ENCODE assay signal across 8 cellular contexts in genomic region chr20:33995053-33995816, GRCh38. TPM values are rescaled to one million over a fixed set of nuclear protein-coding genes. Genes with fewer than 3 reads are reported as not detected.
DNase-seq lines count a peak whose midpoint lies in the region; ATAC-seq and TF ChIP-seq lines count a peak whose summit lies in the region.

No MANE protein-coding gene starts in this region.

- H3K27me3 ChIP-seq in CD4-positive, alpha-beta memory T cell (ENCODE audit: insufficient read depth, low read length): no peaks in the 10 kb centered on the region
- H3K27me3 ChIP-seq in brain microvascular endothelial cell (replicated peaks) (no peaks in the 10 kb centered on the region), mononuclear cell (ENCODE audit: insufficient read depth, low read length) (no peaks in the 10 kb centered on the region)

- peaks cover 0 to 28% of the 10 kb centered on the region in 2 donors for H3K36me3 Mint-ChIP-seq in CD4-positive, alpha-beta memory T cell

- TF ChIP-seq CTCF in brain microvascular endothelial cell (IDR thresholded peaks at IDR 0.05; ENCODE audit: low read depth, low read length, missing control alignments): no peak

- ATAC-seq in HG03139 (IDR thresholded peaks at IDR 0.05; ENCODE audit: unreplicated experiment): no peak

- H3K4me3 Mint-ChIP-seq in CD4-positive, alpha-beta memory T cell: peak overlapping the region; percentile 94 to 99 (median 96)

- H3K4me1 Mint-ChIP-seq in CD4-positive, alpha-beta memory T cell: peaks cover 58 to 90% (median 70%) of the 10 kb centered on the region in 4 donors

- H3K27ac Mint-ChIP-seq in CD4-positive, alpha-beta memory T cell: peak overlapping the region; percentile 50 to 100 (median 94)

- CTCF ChIA-PET in CD4-positive, alpha-beta memory T cell (lab: Charles Lee; ENCODE audit: partially characterized antibody): interaction anchor here (1.4 kb wide), 1 partner anchor 72 kb away, joined by 4 read pairs; no protein-coding TSS in a partner anchor
- CTCF ChIA-PET in HEK293T (lab: Yijun Ruan, JAX): interaction anchor here (0.6 kb wide), 1 partner anchor 1574 kb away, joined by 4 read pairs; no protein-coding TSS in a partner anchor

- intact Hi-C loops in CD4-positive, alpha-beta memory T cell (cut with micrococcal nuclease): loop anchor here (2.0 kb wide), 1 partner anchor 14 kb away; no protein-coding TSS in a partner anchor

- peaks cover 0 to 2% of the 10 kb centered on the region in 2 donors for H3K27me3 Mint-ChIP-seq in CD4-positive, alpha-beta memory T cell

- H3K4me3 ChIP-seq in CD4-positive, alpha-beta memory T cell (ENCODE audit: low read length in 2 of 2): peak overlapping the region; percentile 75 to 89
- H3K4me3 ChIP-seq in brain microvascular endothelial cell (ENCODE audit: low read depth, low read length) (peak overlapping the region; percentile 92), mononuclear cell (ENCODE audit: low read length) (peak overlapping the region; percentile 79)

- peak overlapping the region; percentile 94 for H3K27ac ChIP-seq in CD4-positive, alpha-beta memory T cell (ENCODE audit: low read depth, low read length)
- no peak overlapping the region for H3K27ac ChIP-seq in brain microvascular endothelial cell

- H3K9me3 Mint-ChIP-seq in CD4-positive, alpha-beta memory T cell: peaks cover 0 to 4% (median 0%) of the 10 kb centered on the region in 8 donors

- in situ Hi-C loops in brain microvascular endothelial cell (cut with HindIII; ENCODE audit: low pct_ligation_motif_present, low sequenced_read_pairs): no loop called here
- in situ Hi-C loops in ACHN (cut with HindIII; ENCODE audit: low pct_ligation_motif_present, low pct_unique_long_range_greater_than_20kb, low sequenced_read_pairs): no loop called here

- H3K9me3 ChIP-seq in CD4-positive, alpha-beta memory T cell (ENCODE audit: control insufficient read depth in 1 of 2, low read length in 2 of 2): no peaks in the 10 kb centered on the region
- no peaks in the 10 kb centered on the region for H3K9me3 ChIP-seq in mononuclear cell (ENCODE audit: low read depth, low read length)

- H3K4me1 ChIP-seq in CD4-positive, alpha-beta memory T cell (ENCODE audit: insufficient read depth, low read length): peaks cover 76% of the 10 kb centered on the region
- H3K4me1 ChIP-seq in mononuclear cell (ENCODE audit: insufficient read depth, low read length): peaks cover 80% of the 10 kb centered on the region

- no peak for DNase-seq in CD4-positive, alpha-beta memory T cell
- peak; percentile 31 for DNase-seq in M059J (ENCODE audit: low read depth)
- DNase-seq in brain microvascular endothelial cell: no peak
- DNase-seq in NCI-H226: no peak
- no peak for DNase-seq in ACHN
- DNase-seq in HEK293T (ENCODE audit: extremely low spot score): no peak

- POLR2A ChIA-PET in CD4-positive, alpha-beta memory T cell (lab: Charles Lee; ENCODE audit: partially characterized antibody): interaction anchor here (0.9 to 3.6 kb wide), 7 partner anchors 10 to 184 kb away, joined by 4 to 71 read pairs (median 9); partner anchors contain the start of genes CHMP4B and EIF2S2
- POLR2A ChIA-PET in HEK293T (lab: Yijun Ruan, JAX): interaction anchor here (3.6 kb wide), 1 partner anchor 14 kb away, joined by 22 read pairs; no protein-coding TSS in a partner anchor

- H3K36me3 ChIP-seq in CD4-positive, alpha-beta memory T cell (ENCODE audit: insufficient read depth, low read length): no peaks in the 10 kb centered on the region
- H3K36me3 ChIP-seq in brain microvascular endothelial cell (replicated peaks): no peaks in the 10 kb centered on the region

TF ChIP-seq in HEK293T, 16 proteins besides CTCF, POLR2A, EP300 and RAD21:
- TF ChIP-seq FOXM1 (IDR thresholded peaks at IDR 0.05; ENCODE audit: borderline replicate concordance): no peak
- no peak for TF ChIP-seq SUZ12 (IDR thresholded peaks at IDR 0.05)
- TF ChIP-seq NFRKB (IDR thresholded peaks at IDR 0.05): no peak
- TF ChIP-seq L3MBTL2 (conservative IDR thresholded peaks at IDR 0.05): no peak
- no peak for TF ChIP-seq HDGF (IDR thresholded peaks at IDR 0.05; ENCODE audit: borderline replicate concordance)
- no peak for TF ChIP-seq BHLHE40 (IDR thresholded peaks at IDR 0.05; ENCODE audit: borderline replicate concordance)
- TF ChIP-seq ARNT (IDR thresholded peaks at IDR 0.05): no peak
- no peak for TF ChIP-seq FOXA1 (IDR thresholded peaks at IDR 0.05)
- TF ChIP-seq SP1 (IDR thresholded peaks at IDR 0.05): no peak
- TF ChIP-seq LEF1 (IDR thresholded peaks at IDR 0.05; ENCODE audit: borderline replicate concordance): no peak
- no peak for TF ChIP-seq PKNOX1 (IDR thresholded peaks at IDR 0.05)
- no peak for TF ChIP-seq TARDBP (IDR thresholded peaks at IDR 0.05)
- no peak for TF ChIP-seq FOXK2 (IDR thresholded peaks at IDR 0.05)
- TF ChIP-seq ZNF384 (IDR thresholded peaks at IDR 0.05): no peak
- TF ChIP-seq ELF4 (IDR thresholded peaks at IDR 0.05): no peak
- TF ChIP-seq CTBP1 (IDR thresholded peaks at IDR 0.05; ENCODE audit: borderline replicate concordance): no peak

RNA-seq across cellular contexts. Expression of gene RALY, which starts 1.5 kb away (rescaled TPM):
- 100 to 1,000 TPM; 112 to 116 TPM for total RNA-seq in CD4-positive, alpha-beta memory T cell
- polyA plus RNA-seq in CD4-positive, alpha-beta memory T cell: 100 to 1,000 TPM; 191 to 218 TPM
- total RNA-seq in M059J (2014; rRNA removed; shearing (Covaris generic)): 183 and 230 TPM in 2 replicates
- total RNA-seq in mononuclear cell: 94.6 TPM
